1 cellular context compared by ENCODE assay signal in genomic region chr6:44237021-44237812, GRCh38.
TF ChIP-seq lines count a peak whose summit lies in the region.

No MANE protein-coding gene starts in this region.

TF ChIP-seq in GM23338, 12 proteins besides CTCF, POLR2A, EP300 and RAD21 (continued from another document):
- TF ChIP-seq ZNF462 (CRISPR knock-in tag; IDR thresholded peaks at IDR 0.05) (no peak), JUNB (IDR thresholded peaks at IDR 0.05; ENCODE audit: unreplicated experiment) (no peak), STAT1 (IDR thresholded peaks at IDR 0.05; ENCODE audit: unreplicated experiment) (no peak), REST (IDR thresholded peaks at IDR 0.05; ENCODE audit: unreplicated experiment) (no peak), ZNF331 (CRISPR knock-in tag; IDR thresholded peaks at IDR 0.05; ENCODE audit: low read depth) (no peak), EZH2 (IDR thresholded peaks at IDR 0.05; ENCODE audit: low read depth, unreplicated experiment) (no peak), ETS1 (IDR thresholded peaks at IDR 0.05) (no peak), EZH2phosphoT487 (IDR thresholded peaks at IDR 0.05; ENCODE audit: unreplicated experiment) (no peak), ZNF114 (CRISPR knock-in tag; IDR thresholded peaks at IDR 0.05) (no peak), CREB1 (CRISPR knock-in tag; IDR thresholded peaks at IDR 0.05; ENCODE audit: low read depth) (no peak), NANOG (IDR thresholded peaks at IDR 0.05; ENCODE audit: borderline replicate concordance) (no peak)
